Comparison of ENCODE assay signal across 8 cellular contexts in genomic region chr9:107489144-107489673, GRCh38. TPM values are rescaled to one million over a fixed set of nuclear protein-coding genes. Genes with fewer than 3 reads are reported as not detected.
DNase-seq lines count a peak whose midpoint lies in the region; ATAC-seq, FAIRE-seq and TF ChIP-seq lines count a peak whose summit lies in the region.

No MANE protein-coding gene starts in this region.

- no peak for TF ChIP-seq RAD21 in GM12878 (IDR thresholded peaks at IDR 0.05; ENCODE audit: insufficient read depth, low read depth, low read length)

- H3K36me3 ChIP-seq in BJ (ENCODE audit: control insufficient read depth, insufficient read depth, low read length) (peaks cover 13% of the 10 kb centered on the region), GM12878 (ENCODE audit: control insufficient read depth in 2 of 2, insufficient read depth in 2 of 2, low read length in 1 of 2) (no peaks in the 10 kb centered on the region), lower lobe of right lung (peaks cover 22% of the 10 kb centered on the region), upper lobe of right lung (peaks cover 17% of the 10 kb centered on the region)

- RAD21 ChIA-PET in GM12878 (lab: Charles Lee; ENCODE audit: unreplicated experiment) = no interaction called here

- H3K4me1 ChIP-seq in GM12878 (ENCODE audit: control insufficient read depth, insufficient read depth, low read length) (peaks cover 2% of the 10 kb centered on the region; the same call in 1 of the 2 replicates), lower lobe of right lung (peaks cover 28% of the 10 kb centered on the region), upper lobe of right lung (peaks cover 18% of the 10 kb centered on the region)

- POLR2A ChIA-PET in BJ (lab: Charles Lee) (interaction anchor here (0.6 kb wide), 2 partner anchors 18 to 215 kb away, joined by 3 read pairs; no protein-coding TSS in a partner anchor), GM12878 (lab: Charles Lee) (no interaction called here)

- no peaks in the 10 kb centered on the region for H3K79me2 ChIP-seq in GM12878 (ENCODE audit: control insufficient read depth, insufficient read depth, low read length)

- no peak for TF ChIP-seq POLR2A in GM12878 (IDR thresholded peaks at IDR 0.05; ENCODE audit: low read depth, low read length)

- no peak for TF ChIP-seq EP300 in GM12878 (IDR thresholded peaks at IDR 0.05; ENCODE audit: borderline replicate concordance in 1 of 2, control insufficient read depth in 1 of 2, low read depth in 2 of 2, low read length in 2 of 2)

- H3K4me2 ChIP-seq in GM12878 (ENCODE audit: control insufficient read depth, insufficient read depth) = peak overlapping the region; percentile 82

- no peak overlapping the region for H3K9ac ChIP-seq in GM12878 (ENCODE audit: control insufficient read depth, insufficient read depth, low read length)

- H3K27ac ChIP-seq in GM12878 (ENCODE audit: control insufficient read depth, insufficient read depth) (no peak overlapping the region), lower lobe of right lung (peak overlapping the region; percentile 92), upper lobe of right lung (peak overlapping the region; percentile 93)

- CTCF ChIA-PET in BJ (lab: Yijun Ruan, JAX) (interaction anchor here (0.6 to 1.2 kb wide), 3 partner anchors 567 to 1181 kb away, joined by 3 to 5 read pairs (median 3); no protein-coding TSS in a partner anchor), GM12878 (lab: Yijun Ruan, JAX) (interaction anchor here (0.5 kb wide), 1 partner anchor 273 kb away, joined by 4 read pairs; no protein-coding TSS in a partner anchor)

- H3K9me3 ChIP-seq in GM12878 (replicated peaks; ENCODE audit: control insufficient read depth, insufficient read depth, low read length) (no peaks in the 10 kb centered on the region; the same call in 2 of the 3 replicates), lower lobe of right lung (no peaks in the 10 kb centered on the region), upper lobe of right lung (no peaks in the 10 kb centered on the region)

- intact Hi-C loops in GM12878 (cut with micrococcal nuclease; ENCODE audit: unreplicated experiment) = no loop called here
- intact Hi-C loops in lower lobe of right lung (cut with DNase I) = no loop called here
- intact Hi-C loops in upper lobe of right lung (cut with DNase I) = loop anchor here (5.0 kb wide), 1 partner anchor 88 kb away; no protein-coding TSS in a partner anchor

- in situ Hi-C loops in GM12878 (cut with MboI) = loop anchor here (5.0 to 25.0 kb wide), 2 partner anchors 773 to 1078 kb away; no protein-coding TSS in a partner anchor

- H3K4me3 ChIP-seq in BJ (ENCODE audit: low read depth, low read length) (peak overlapping the region; percentile 93), GM12878 (peak overlapping the region; percentile 57; the same call in 1 of the 2 replicates), lower lobe of right lung (peak overlapping the region; percentile 67), upper lobe of right lung (peak overlapping the region; percentile 77)

- no peaks in the 10 kb centered on the region; the same call in 1 of the 2 replicates for H3K27me3 ChIP-seq in BJ (ENCODE audit: control insufficient read depth, insufficient read depth, low read length)
- H3K27me3 ChIP-seq in GM12878 (replicated peaks in 1 of 2; ENCODE audit: control insufficient read depth in 2 of 2, insufficient read depth in 2 of 2, low read length in 1 of 2) = peaks cover 8 to 25% of the 10 kb centered on the region in 2 experiments
- H3K27me3 ChIP-seq in lower lobe of right lung (ENCODE audit: low read depth) = peaks cover 10% of the 10 kb centered on the region
- H3K27me3 ChIP-seq in upper lobe of right lung = peaks cover 3% of the 10 kb centered on the region

- FAIRE-seq in GM12878 (lab: Jason Lieb, UNC) = no peak

- TF ChIP-seq CTCF in BJ (IDR thresholded peaks at IDR 0.05; ENCODE audit: insufficient read depth, low read depth, low read length) (no peak), GM12878 (IDR thresholded peaks at IDR 0.05 in 2 of 3, conservative IDR thresholded peaks at IDR 0.05 in 1 of 3; ENCODE audit: control insufficient read depth in 2 of 3, extremely low read depth in 1 of 3, insufficient read depth in 1 of 3, low read depth in 3 of 3, low read length in 3 of 3) (no peak), lower lobe of right lung (IDR thresholded peaks at IDR 0.05) (no peak), upper lobe of right lung (IDR thresholded peaks at IDR 0.05) (no peak)

- BruUV-seq in GM12878 (replicated peaks; lab: Mats Ljungman, UMichigan) = no TSS peak

- SMC1A ChIA-PET in GM12878 (lab: Charles Lee; ENCODE audit: uncharacterized antibody, unreplicated experiment) = no interaction called here

- H2AFZ ChIP-seq in GM12878 (ENCODE audit: control insufficient read depth, low read depth, low read length) = peak overlapping the region; percentile 17; the same call in 1 of the 2 replicates

- DNase-seq in BJ (ENCODE audit: low read depth) (no peak), GM12878 (ENCODE audit: low read depth, low spot score) (no peak), lower lobe of right lung (no peak), upper lobe of right lung (no peak), NCI-H1694 (lab: John Stamatoyannopoulos, UW) (no peak), DMS114 treated with DMSO at 0.1 percent for 48 hours (lab: John Stamatoyannopoulos, UW; ENCODE audit: unreplicated experiment) (no peak)

- 1% methylated on average over 31 of the region's 46 CpGs for WGBS in GM12878 (ENCODE audit: insufficient coverage, insufficient replicate concordance, low lambda C conversion rate, missing lambda C conversion rate)

- ATAC-seq in GM19452 (IDR thresholded peaks at IDR 0.05; ENCODE audit: unreplicated experiment) (peak; percentile 30), HG03460 (IDR thresholded peaks at IDR 0.05; ENCODE audit: unreplicated experiment) (peak; percentile 38), GM12878 (peak; percentile 53), lower lobe of right lung (peak; percentile 34 to 58), upper lobe of right lung (no peak)

- H4K20me1 ChIP-seq in GM12878 (ENCODE audit: control insufficient read depth, insufficient read depth) = no peaks in the 10 kb centered on the region

TF ChIP-seq in GM12878, 131 proteins besides CTCF, POLR2A, EP300 and RAD21 (continues in another document):
- TF ChIP-seq MYC (IDR thresholded peaks at IDR 0.05; ENCODE audit: insufficient read depth, insufficient read length, insufficient replicate concordance, low read length, severe bottlenecking) = no peak
- no peak for TF ChIP-seq FOS (IDR thresholded peaks at IDR 0.05; ENCODE audit: borderline replicate concordance, extremely low read depth, insufficient read length)
- TF ChIP-seq ELK1 (IDR thresholded peaks at IDR 0.05; ENCODE audit: low read depth, low read length) = no peak
- TF ChIP-seq BCLAF1 (IDR thresholded peaks at IDR 0.05) = no peak
- no peak for TF ChIP-seq SUPT20H (IDR thresholded peaks at IDR 0.05; ENCODE audit: borderline replicate concordance, control insufficient read depth, low read depth, low read length)

RNA-seq across cellular contexts. Expression of gene KLF4, which starts 0.4 kb away (rescaled TPM):
- polyA plus RNA-seq in BJ (2011; rRNA removed) (4.3 and 5.2 TPM in 2 replicates), GM12878 (2011; rRNA removed) (0.10 and 0.23 TPM in 2 replicates), GM12878 (2014; fragmentation: Illumina TruSeq; extraction: Trizol) (0.03 and 0.17 TPM in 2 replicates), GM12878 (2014; fragmentation: Nextera tagmentation; extraction: Ambion mirVana) (under 1 TPM in 1 of 2 experiments, not detected in 1; 0.05 TPM), GM12878 (2014; rRNA removed) (0.13 and 0.20 TPM in 2 replicates), GM12878 (2016; fragmentation: Nextera tagmentation; extraction: Ambion mirVana) (under 1 TPM; 0.08 to 0.19 TPM)
- 3.5 and 4.3 TPM in 2 replicates for polyA minus RNA-seq in BJ (2011; rRNA and poly(A)+ RNA removed)
- total RNA-seq in GM12878 (2013; cell fraction: nucleolus; rRNA removed) = 0.19 TPM in 1 of 2 replicates, not detected in the other
- total RNA-seq in GM12878 (2014; rRNA removed) (0.40 TPM in 1 of 2 replicates, not detected in the other), GM12878 (2014; rRNA removed; fragmentation: Illumina TruSeq; extraction: Trizol) (0.09 and 0.14 TPM in 2 replicates), GM12878 (2021) (0.26 and 0.37 TPM in 2 replicates), lower lobe of right lung (107 TPM), upper lobe of right lung (143 TPM)
- 0.10 TPM for polyA plus RNA-seq in GM12878 (2011; ENCODE audit: low read depth)
- 0.03 and 0.07 TPM in 2 replicates for polyA plus RNA-seq in GM12878 (2011; cell fraction: cytosol; rRNA removed)
- polyA plus RNA-seq in GM12878 (2011; cell fraction: nucleus; rRNA removed) = 0.19 and 0.25 TPM in 2 replicates
- polyA plus RNA-seq in GM12878 (2012) = 0.05 and 0.28 TPM in 2 replicates
- not detected in 2 replicates for polyA minus RNA-seq in GM12878 (2011; rRNA and poly(A)+ RNA removed)
- 0.80 TPM in 1 of 2 replicates, not detected in the other for polyA minus RNA-seq in GM12878 (2011; cell fraction: cytosol; rRNA and poly(A)+ RNA removed)
- 0.12 and 0.48 TPM in 2 replicates for polyA minus RNA-seq in GM12878 (2011; cell fraction: nucleus; rRNA and poly(A)+ RNA removed)

Comparison
In these comparisons a context has a peak if more than half of its experiments do, and no peak if none do; other contexts are left out.
1. RNA of gene KLF4, which starts 0.4 kb away (total RNA-seq): 143 TPM in upper lobe of right lung (single experiment) and 107 TPM in lower lobe of right lung (single experiment); 0.09 to 0.40 TPM in GM12878; every median in the first group is over 10 times any median in the second.
2. Peak in every context shown above with its lines, with median percentiles within 50 percentile points of each other: H3K4me3 ChIP-seq.